ENCODE assay signal across 26 cellular contexts in the genomic region with DNA sequence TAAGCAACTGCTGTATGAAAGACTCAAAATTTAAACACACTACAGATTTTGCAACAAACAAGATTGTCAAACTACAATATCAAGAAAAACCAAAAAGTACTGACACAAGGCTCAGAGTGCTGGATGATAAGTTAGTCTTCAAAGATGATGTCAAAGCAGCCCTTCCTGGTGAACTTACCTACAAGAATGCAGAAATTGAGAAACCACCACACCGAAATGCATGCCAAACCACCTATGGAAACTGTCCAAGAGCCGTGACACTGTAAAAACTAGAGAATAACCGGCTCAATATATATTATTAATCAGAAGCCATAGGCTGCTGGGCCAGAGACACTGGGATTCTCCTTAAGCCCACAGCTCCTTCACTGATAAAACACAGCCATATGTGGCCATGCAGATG. TPM values are rescaled to one million over a fixed set of nuclear protein-coding genes. Genes with fewer than 3 reads are reported as not detected.
DNase-seq lines count a peak whose midpoint lies in the region; ATAC-seq and TF ChIP-seq lines count a peak whose summit lies in the region.
"Had no signal": no experiment of that assay in that cellular context is flagged by ENCODE, and none has a peak within 500 bp of the region (broad histone marks: within the 10 kb centered on the region; RNA-seq: fewer than 3 reads in every experiment).

No MANE protein-coding gene starts in this region.

- H3K27me3 ChIP-seq in HL-60 (ENCODE audit: insufficient read depth, poor library complexity, severe bottlenecking), result no peaks in the 10 kb centered on the region
- no peaks in the 10 kb centered on the region for H3K27me3 ChIP-seq in HAP-1 (ENCODE audit: low read depth)
- no peaks in the 10 kb centered on the region for H3K27me3 ChIP-seq in vagina
- H3K27me3 ChIP-seq: body of pancreas, hepatocyte had no signal

- H3K4me1 Mint-ChIP-seq in CD14-positive monocyte, result peaks cover 36% of the 10 kb centered on the region

- in situ Hi-C loops in HAP-1 (cut with MboI; ENCODE audit: low sequenced_read_pairs), result no loop called here

- H3K36me3 ChIP-seq in HAP-1 (replicated peaks), result peaks cover 6% of the 10 kb centered on the region; the same call in 1 of the 2 replicates
- peaks cover 0 to 9% of the 10 kb centered on the region in 2 donors for H3K36me3 ChIP-seq in vagina

- no peaks in the 10 kb centered on the region for H3K4me1 ChIP-seq in HAP-1
- no peaks in the 10 kb centered on the region for H3K4me1 ChIP-seq in vagina
- H3K4me1 ChIP-seq: body of pancreas, Caco-2 had no signal

- H3K36me3 Mint-ChIP-seq in CD14-positive monocyte, result peaks cover 9 to 13% of the 10 kb centered on the region in 2 donors

- ATAC-seq in GM19351 (IDR thresholded peaks at IDR 0.05; ENCODE audit: unreplicated experiment), result no peak
- ATAC-seq: body of pancreas; naive thymus-derived CD8-positive, alpha-beta T cell had no signal

- H3K27ac Mint-ChIP-seq in CD14-positive monocyte, result peak overlapping the region in 4 of 7 donors; percentile 50 to 68 (median 58)
- H3K27ac Mint-ChIP-seq: activated naive CD4-positive, alpha-beta T cell treated with anti-CD3 and anti-CD28 coated beads for 36 hours; H9; memory B cell had no signal

- no peak overlapping the region for H3K4me3 Mint-ChIP-seq in CD14-positive monocyte
- H3K4me3 Mint-ChIP-seq: activated naive CD4-positive, alpha-beta T cell treated with anti-CD3 and anti-CD28 coated beads for 36 hours; H9; memory B cell; naive thymus-derived CD8-positive, alpha-beta T cell had no signal

- H3K27ac ChIP-seq in HL-60 (replicated peaks) (peak overlapping the region; percentile 13; the same call in 1 of the 2 replicates), vagina (no peak overlapping the region)
- H3K27ac ChIP-seq: hepatocyte had no signal

- H3K9me3 ChIP-seq in HAP-1 (no peaks in the 10 kb centered on the region), vagina (no peaks in the 10 kb centered on the region)
- H3K9me3 ChIP-seq: body of pancreas, Caco-2 had no signal

- DNase-seq in CD14-positive monocyte (ENCODE audit: low spot score), result no peak
- no peak for DNase-seq in HL-60 (ENCODE audit: low read depth in 1 of 2, low spot score in 1 of 2)
- DNase-seq in astrocyte of the hippocampus (ENCODE audit: low read depth, low spot score), result peak; percentile 78
- peak; percentile 70 for DNase-seq in fibroblast of pulmonary artery (ENCODE audit: low read depth)
- DNase-seq in HAP-1 (ENCODE audit: low spot score in 2 of 2), result no peak
- no peak for DNase-seq in vagina (ENCODE audit: extremely low spot score in 2 of 2)
- no peak for DNase-seq in SHP77 (lab: John Stamatoyannopoulos, UW)
- DNase-seq: activated CD4-positive, CD25-positive, alpha-beta regulatory T cell treated with anti-CD3 and anti-CD28 coated beads, Interleukin-2, amount 50 U/mL, for 72 hours; activated CD8-positive, alpha-beta memory T cell treated with anti-CD3 and anti-CD28 coated beads, Interleukin-2, amount 50 U/mL, for 48 hours; activated naive CD4-positive, alpha-beta T cell treated with anti-CD3 and anti-CD28 coated beads for 36 hours; body of pancreas; Caco-2; EL; H9; kidney; naive thymus-derived CD8-positive, alpha-beta T cell; NCI-H2081 treated with DMSO at 0.1 percent for 48 hours; NCI-H510A treated with DMSO at 0.1 percent for 48 hours; posterior cingulate gyrus; small intestine; stimulated activated CD8-positive, alpha-beta memory T cell treated with anti-CD3 and anti-CD28 coated beads, Interleukin-4, amount 100 ng/mL, for 48 hours; T-helper 9 cell had no signal

- H3K9me3 Mint-ChIP-seq in CD14-positive monocyte, result peaks cover 0 to 4% (median 0%) of the 10 kb centered on the region in 7 donors
- H3K9me3 Mint-ChIP-seq: activated naive CD4-positive, alpha-beta T cell treated with anti-CD3 and anti-CD28 coated beads for 36 hours; IgD-negative memory B cell; naive thymus-derived CD8-positive, alpha-beta T cell had no signal

- H3K4me3 ChIP-seq in HL-60 (replicated peaks; ENCODE audit: insufficient read depth, low read length) (no peak overlapping the region), fibroblast of pulmonary artery (replicated peaks; ENCODE audit: low read depth, low read length) (no peak overlapping the region), HAP-1 (no peak overlapping the region), vagina (no peak overlapping the region)
- H3K4me3 ChIP-seq: body of pancreas, hepatocyte had no signal

- TF ChIP-seq POLR2A in vagina (IDR thresholded peaks at IDR 0.05), result no peak

- H3K27me3 Mint-ChIP-seq in CD14-positive monocyte (ENCODE audit: low read depth in 3 of 3), result no peaks in the 10 kb centered on the region
- H3K27me3 Mint-ChIP-seq: IgD-negative memory B cell; memory B cell; naive thymus-derived CD8-positive, alpha-beta T cell had no signal

- no peak for TF ChIP-seq CTCF in CD14-positive monocyte (IDR thresholded peaks at IDR 0.05)
- no peak for TF ChIP-seq CTCF in HL-60 (IDR thresholded peaks at IDR 0.05; ENCODE audit: insufficient read depth, low read length)
- TF ChIP-seq CTCF in fibroblast of pulmonary artery (IDR thresholded peaks at IDR 0.05; ENCODE audit: low read length, missing control alignments), result no peak
- no peak for TF ChIP-seq CTCF in vagina (IDR thresholded peaks at IDR 0.05)

- intact Hi-C loops in CD14-positive monocyte (cut with micrococcal nuclease) (no loop called here), vagina (cut with DNase I) (no loop called here)

RNA-seq across cellular contexts. Expression of gene DENND11, which starts 25.3 kb away (rescaled TPM):
- polyA plus RNA-seq in CD14-positive monocyte, result 1 to 10 TPM; 1.4 to 1.9 TPM
- 21.1 TPM for total RNA-seq in vagina

RNA-seq across cellular contexts. Expression of gene WEE2, which starts 31.5 kb away (rescaled TPM):
- polyA plus RNA-seq in CD14-positive monocyte, result not detected
- not detected for total RNA-seq in vagina
- total RNA-seq: activated naive CD4-positive, alpha-beta T cell treated with anti-CD3 and anti-CD28 coated beads for 36 hours; body of pancreas; H9; naive thymus-derived CD8-positive, alpha-beta T cell had no signal
- polyA plus RNA-seq: IgD-negative memory B cell; naive thymus-derived CD8-positive, alpha-beta T cell; small intestine had no signal

Comparison
In these comparisons a context has a peak if more than half of its experiments do, and no peak if none do; other contexts are left out.
1. DNase-seq: peak in astrocyte of the hippocampus (single experiment) and fibroblast of pulmonary artery (single experiment); none in CD14-positive monocyte (single experiment), HL-60 (0 of 2), HAP-1 (0 of 2), vagina (0 of 2) and SHP77 (0 of 2).